27 cellular contexts compared by ENCODE assay signal in genomic region chr3:2856793-2857135, GRCh38.
"Had no signal": no experiment of that assay in that cellular context is flagged by ENCODE, and none has a peak within 500 bp of the region (broad histone marks: within the 10 kb centered on the region; RNA-seq: fewer than 3 reads in every experiment).

No MANE protein-coding gene starts in this region.

- H3K4me3 ChIP-seq: esophagus muscularis mucosa, gastroesophageal sphincter, heart left ventricle, hepatocyte, left lung, neural progenitor cell, psoas muscle, sigmoid colon, thoracic aorta, tibial nerve, upper lobe of left lung had no signal

- H3K9me3 Mint-ChIP-seq: natural killer cell treated with Interleukin-12 subunit alpha and Interleukin-12 subunit beta and Interleukin-15 and Interleukin-18, amount 100 ng/mL, for 72 hours; neural progenitor cell; stimulated activated memory B cell treated with anti-CD40 and anti-IgM and Interleukin-4, amounts not matched to agents 10 μg/mL and 1 μg/mL and 100 μg/mL, for 72 hours; stimulated activated naive CD8-positive, alpha-beta T cell treated with anti-CD3 and anti-CD28 coated beads, Interleukin-15, Interleukin-2, amounts not matched to agents 100 ng/mL and 50 ng/mL, for 24 hours had no signal

- H3K27ac Mint-ChIP-seq: dendritic cell treated with granulocyte-macrophage colony-stimulating factor and Interleukin-4, amounts not matched to agents 40 ng/mL and 50 ng/mL, for 4 days; neural progenitor cell; stimulated activated memory B cell treated with anti-CD40 and anti-IgM and Interleukin-4, amounts not matched to agents 10 μg/mL and 1 μg/mL and 100 μg/mL, for 72 hours; stimulated activated naive CD8-positive, alpha-beta T cell treated with anti-CD3 and anti-CD28 coated beads, Interleukin-15, Interleukin-2, amounts not matched to agents 100 ng/mL and 50 ng/mL, for 24 hours had no signal

- H3K79me2 ChIP-seq: hepatocyte had no signal

- DNase-seq: effector CD8-positive, alpha-beta T cell; foreskin keratinocyte; heart left ventricle; left cardiac atrium; left lung; nucleus accumbens; posterior cingulate gyrus; psoas muscle; right cardiac atrium; sigmoid colon; stimulated activated CD4-positive, alpha-beta T cell treated with anti-CD3 and anti-CD28 coated beads, Interleukin-2, amount 100 ng/mL, for 24 hours; stimulated activated CD4-positive, alpha-beta T cell treated with anti-CD3 and anti-CD28 coated beads, Interleukin-4, amount 100 ng/mL, for 24 hours had no signal

- H3K27me3 ChIP-seq: esophagus muscularis mucosa, foreskin keratinocyte, gastroesophageal sphincter, heart left ventricle, hepatocyte, left lung, neural progenitor cell, sigmoid colon, tibial nerve, upper lobe of left lung had no signal

- H3K9ac ChIP-seq: neural progenitor cell had no signal

- ATAC-seq: foreskin keratinocyte; gastroesophageal sphincter; heart left ventricle; left cardiac atrium; left lung; psoas muscle; stimulated activated memory B cell treated with anti-CD40 and anti-IgM and Interleukin-4, amounts not matched to agents 10 μg/mL and 1 μg/mL and 100 μg/mL, for 72 hours had no signal

- FAIRE-seq: colon, endothelial cell of umbilical vein, islet of Langerhans, urothelium cell line had no signal

- H3K36me3 ChIP-seq: esophagus muscularis mucosa, gastroesophageal sphincter, heart left ventricle, left lung, neural progenitor cell, sigmoid colon, thoracic aorta, tibial nerve, upper lobe of left lung had no signal

- H3K4me2 ChIP-seq: hepatocyte, neural progenitor cell had no signal

- H3K4me1 ChIP-seq: foreskin keratinocyte, heart left ventricle, left lung, neural progenitor cell, psoas muscle, sigmoid colon, upper lobe of left lung had no signal

- H3K9me3 ChIP-seq: esophagus muscularis mucosa, gastroesophageal sphincter, heart left ventricle, left lung, psoas muscle, sigmoid colon, thoracic aorta, tibial nerve, upper lobe of left lung had no signal

- H3K27ac ChIP-seq: esophagus muscularis mucosa, foreskin keratinocyte, gastroesophageal sphincter, heart left ventricle, hepatocyte, left lung, neural progenitor cell, psoas muscle, sigmoid colon, thoracic aorta, tibial nerve, upper lobe of left lung had no signal

- H2AFZ ChIP-seq: hepatocyte, neural progenitor cell had no signal

- H3K27me3 Mint-ChIP-seq: dendritic cell treated with granulocyte-macrophage colony-stimulating factor and Interleukin-4, amounts not matched to agents 40 ng/mL and 50 ng/mL, for 4 days; natural killer cell treated with Interleukin-12 subunit alpha and Interleukin-12 subunit beta and Interleukin-15 and Interleukin-18, amount 100 ng/mL, for 72 hours had no signal

- H3K4me3 Mint-ChIP-seq: dendritic cell treated with granulocyte-macrophage colony-stimulating factor and Interleukin-4, amounts not matched to agents 40 ng/mL and 50 ng/mL, for 4 days; neural progenitor cell; stimulated activated memory B cell treated with anti-CD40 and anti-IgM and Interleukin-4, amounts not matched to agents 10 μg/mL and 1 μg/mL and 100 μg/mL, for 72 hours; stimulated activated naive CD8-positive, alpha-beta T cell treated with anti-CD3 and anti-CD28 coated beads, Interleukin-15, Interleukin-2, amounts not matched to agents 100 ng/mL and 50 ng/mL, for 24 hours had no signal
